In the genomic region with DNA sequence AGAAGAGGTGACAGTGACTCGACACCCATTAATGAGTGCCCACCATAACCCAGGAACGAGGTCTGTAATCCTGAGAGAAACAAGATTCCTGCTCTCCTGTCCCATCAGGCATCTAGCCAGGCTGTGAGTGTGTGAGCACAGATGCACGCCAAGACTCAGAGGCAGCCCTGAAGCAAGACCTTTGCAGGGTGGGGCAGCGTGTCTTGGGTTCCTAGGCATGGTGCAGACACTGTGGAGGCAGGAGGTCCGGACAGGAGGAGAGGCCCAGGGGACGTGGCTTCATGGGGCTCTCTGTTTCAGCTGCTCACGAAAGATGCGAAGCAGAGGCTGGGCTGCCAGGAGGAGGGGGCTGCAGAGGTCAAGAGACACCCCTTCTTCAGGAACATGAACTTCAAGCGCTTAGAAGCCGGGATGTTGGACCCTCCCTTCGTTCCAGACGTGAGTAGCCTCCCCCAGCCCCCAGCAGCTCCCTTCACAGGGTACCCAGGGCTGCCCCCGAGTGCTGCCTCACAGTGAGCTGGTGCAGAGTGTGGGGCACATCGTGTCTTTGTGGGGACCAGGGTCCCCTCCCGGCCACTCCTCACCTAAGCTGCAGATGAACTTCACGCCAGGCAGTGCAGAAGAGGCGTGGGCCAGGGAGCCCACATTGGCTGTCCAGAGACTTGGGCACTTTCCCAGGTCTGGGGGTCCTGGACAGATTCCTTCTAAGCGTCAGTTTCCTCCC, we compare ENCODE assay signal across 26 cellular contexts.
"Had no signal": no experiment of that assay in that cellular context is flagged by ENCODE, and none has a peak within 500 bp of the region (broad histone marks: within the 10 kb centered on the region; RNA-seq: fewer than 3 reads in every experiment).

No MANE protein-coding gene starts in this region.

- H3K36me3 ChIP-seq: uterus had no signal

- H3K4me3 ChIP-seq: ascending aorta, gastroesophageal sphincter, mucosa of descending colon, psoas muscle, spleen, thoracic aorta, uterus had no signal

- H3K27me3 ChIP-seq: ascending aorta, gastroesophageal sphincter, spleen, uterus had no signal

- H3K27ac ChIP-seq: epithelial cell of prostate, gastroesophageal sphincter, parathyroid adenoma, psoas muscle, spleen, uterus, VCaP had no signal

- DNase-seq: activated CD4-positive, alpha-beta T cell treated with anti-CD3 and anti-CD28 coated beads for 4 hours; activated CD4-positive, alpha-beta T cell treated with anti-CD3 and anti-CD28 coated beads, Interleukin-2, amount 50 U/mL, for 4 hours; activated CD8-positive, alpha-beta memory T cell treated with anti-CD3 and anti-CD28 coated beads for 24 hours; activated effector memory CD4-positive, alpha-beta T cell treated with anti-CD3 and anti-CD28 coated beads, Interleukin-2, amount 50 U/mL, for 16 hours; activated naive CD4-positive, alpha-beta T cell treated with anti-CD3 and anti-CD28 coated beads for 36 hours; activated naive CD8-positive, alpha-beta T cell treated with anti-CD3 and anti-CD28 coated beads, Interleukin-2, amount 10 ng/mL, durations not matched to agents 7 days and 5 days; central memory CD4-positive, alpha-beta T cell; dermis blood vessel endothelial cell; effector CD4-positive, alpha-beta T cell; hippocampal formation; nucleus accumbens; spleen; stimulated activated naive CD4-positive, alpha-beta T cell treated with Interleukin-2 at 50 U/mL for 16 hours; SW 1271; T-helper 9 cell; trophoblast cell; uterus had no signal

- H3K9me3 ChIP-seq: ascending aorta, gastroesophageal sphincter, mucosa of descending colon, psoas muscle, spleen, thoracic aorta, uterus had no signal

- H3K9ac ChIP-seq: parathyroid adenoma had no signal

- ATAC-seq: gastroesophageal sphincter, mucosa of descending colon, psoas muscle, right cardiac atrium had no signal

- H3K4me1 ChIP-seq: psoas muscle, uterus had no signal
